19 cellular contexts compared by ENCODE assay signal in genomic region chr20:64000906-64001305, GRCh38. TPM values are rescaled to one million over a fixed set of nuclear protein-coding genes. Genes with fewer than 3 reads are reported as not detected.
A peak's percentile ranks its signal among the peaks of the same experiment; 100 is the strongest.
DNase-seq lines count a peak whose midpoint lies in the region; ATAC-seq and TF ChIP-seq lines count a peak whose summit lies in the region.
"Had no signal": no experiment of that assay in that cellular context is flagged by ENCODE, and none has a peak within 500 bp of the region (broad histone marks: within the 10 kb centered on the region; RNA-seq: fewer than 3 reads in every experiment).

No MANE protein-coding gene starts in this region.

- DNase-seq in activated naive CD4-positive, alpha-beta T cell treated with anti-CD3 and anti-CD28 coated beads, Interleukin-2, amount 50 U/mL, for 72 hours (ENCODE audit: low spot score in 2 of 2) = no peak
- no peak for DNase-seq in activated naive CD4-positive, alpha-beta T cell treated with Interleukin-2 at 50 U/mL for 16 hours
- DNase-seq in DMS 273 treated with DMSO at 0.1 percent for 48 hours (lab: John Stamatoyannopoulos, UW) (peak; percentile 40), testis (peak; percentile 26), COLO829 (ENCODE audit: low spot score) (no peak)
- DNase-seq in stimulated activated CD8-positive, alpha-beta memory T cell treated with anti-CD3 and anti-CD28 coated beads, Interleukin-4, amount 100 ng/mL, for 48 hours = no peak
- DNase-seq: CD8-positive, alpha-beta memory T cell; GDM1; H9; Karpas-422; MM.1S; NCI-H146; NCI-H2227 treated with DMSO at 0.1 percent for 48 hours; NCI-H510A treated with DMSO at 0.1 percent for 48 hours; NCI-H774; RPMI8226 had no signal

- peak overlapping the region; percentile 44 to 57 for H3K27ac Mint-ChIP-seq in activated naive CD4-positive, alpha-beta T cell treated with anti-CD3 and anti-CD28 coated beads, Interleukin-2, amount 50 U/mL, for 72 hours

- no peaks in the 10 kb centered on the region for H3K9me3 ChIP-seq in testis
- H3K9me3 ChIP-seq: SJCRH30 had no signal

- H3K27ac ChIP-seq in VCaP (peak overlapping the region; percentile 71), testis (no peak overlapping the region)
- H3K27ac ChIP-seq: SJCRH30 had no signal

- intact Hi-C loops in testis (cut with DNase I; ENCODE audit: low total_unique reads) = no loop called here

- WGBS in testis, 2 donors = 81 to 88% methylated on average over 9 to 12 of the region's 12 CpGs

- H3K36me3 Mint-ChIP-seq in activated naive CD4-positive, alpha-beta T cell treated with anti-CD3 and anti-CD28 coated beads, Interleukin-2, amount 50 U/mL, for 72 hours = peaks cover 11 to 31% of the 10 kb centered on the region in 2 donors

- no peak overlapping the region for H3K4me3 ChIP-seq in testis
- H3K4me3 ChIP-seq: SJCRH30 had no signal

- H3K4me1 ChIP-seq in testis = no peaks in the 10 kb centered on the region

- no peak for TF ChIP-seq POLR2A in testis (IDR thresholded peaks at IDR 0.05)

- no peaks in the 10 kb centered on the region for H3K9me3 Mint-ChIP-seq in activated naive CD4-positive, alpha-beta T cell treated with anti-CD3 and anti-CD28 coated beads, Interleukin-2, amount 50 U/mL, for 72 hours
- H3K9me3 Mint-ChIP-seq: CD8-positive, alpha-beta memory T cell; H9; IgD-negative memory B cell had no signal

- TF ChIP-seq CTCF in VCaP (conservative IDR thresholded peaks at IDR 0.05) (no peak), testis (IDR thresholded peaks at IDR 0.05) (no peak)

- no peak for ATAC-seq in activated naive CD4-positive, alpha-beta T cell treated with anti-CD3 and anti-CD28 coated beads, Interleukin-2, amount 50 U/mL, for 72 hours

- H3K36me3 ChIP-seq in testis (ENCODE audit: low read depth, missing control alignments) = no peaks in the 10 kb centered on the region

- H3K27me3 ChIP-seq in testis = no peaks in the 10 kb centered on the region
- H3K27me3 ChIP-seq: SJCRH30 had no signal

RNA-seq across cellular contexts. Expression of gene PRPF6, which starts 20.0 kb away (rescaled TPM):
- total RNA-seq in activated naive CD4-positive, alpha-beta T cell treated with anti-CD3 and anti-CD28 coated beads, Interleukin-2, amount 50 U/mL, for 72 hours = 10 to 100 TPM; 82.1 to 82.7 TPM
- 100 to 1,000 TPM; 107 to 114 TPM for total RNA-seq in testis
- polyA plus RNA-seq in testis (ENCODE audit: insufficient read depth, low read depth, low replicate concordance) = 106 TPM

RNA-seq across cellular contexts. Expression of gene SAMD10, which starts 21.5 kb away (rescaled TPM):
- 10 to 100 TPM in 1 of 2 donors, 1 to 10 TPM in 1; 8.2 to 65.4 TPM for total RNA-seq in activated naive CD4-positive, alpha-beta T cell treated with anti-CD3 and anti-CD28 coated beads, Interleukin-2, amount 50 U/mL, for 72 hours
- total RNA-seq in testis = 10 to 100 TPM in 1 of 2 donors, 1 to 10 TPM in 1; 6.2 to 10.7 TPM
- 3.9 TPM for polyA plus RNA-seq in testis (ENCODE audit: insufficient read depth, low read depth, low replicate concordance)
- total RNA-seq: SJCRH30 had no signal

RNA-seq across cellular contexts. Expression of gene ZNF512B, which starts 31.2 kb away (rescaled TPM):
- 10 to 100 TPM in 1 of 2 donors, 1 to 10 TPM in 1; 10.0 to 21.4 TPM for total RNA-seq in activated naive CD4-positive, alpha-beta T cell treated with anti-CD3 and anti-CD28 coated beads, Interleukin-2, amount 50 U/mL, for 72 hours
- 10 to 100 TPM; 24.5 to 27.6 TPM for total RNA-seq in testis
- polyA plus RNA-seq in testis (ENCODE audit: insufficient read depth, low read depth, low replicate concordance) = 16.7 TPM

RNA-seq across cellular contexts. Expression of gene C20orf204, which starts 35.1 kb away (rescaled TPM):
- 10 to 100 TPM; 14.2 to 18.8 TPM for total RNA-seq in activated naive CD4-positive, alpha-beta T cell treated with anti-CD3 and anti-CD28 coated beads, Interleukin-2, amount 50 U/mL, for 72 hours
- total RNA-seq in testis = 1 to 10 TPM; 4.5 to 8.3 TPM
- 2.9 TPM for polyA plus RNA-seq in testis (ENCODE audit: insufficient read depth, low read depth, low replicate concordance)
- polyA plus RNA-seq: IgD-negative memory B cell had no signal

RNA-seq across cellular contexts. Expression of gene UCKL1, which starts 44.7 kb away (rescaled TPM):
- total RNA-seq in activated naive CD4-positive, alpha-beta T cell treated with anti-CD3 and anti-CD28 coated beads, Interleukin-2, amount 50 U/mL, for 72 hours = 10 to 100 TPM; 21.3 to 32.7 TPM
- total RNA-seq in testis = 10 to 100 TPM; 72.6 to 78.0 TPM
- 35.0 TPM for polyA plus RNA-seq in testis (ENCODE audit: insufficient read depth, low read depth, low replicate concordance)

Comparison
In these comparisons a context has a peak if more than half of its experiments do, and no peak if none do; other contexts are left out.
1. DNase-seq: peak in DMS 273 treated with DMSO at 0.1 percent for 48 hours (single experiment) and testis (single experiment); none in activated naive CD4-positive, alpha-beta T cell treated with anti-CD3 and anti-CD28 coated beads, Interleukin-2, amount 50 U/mL, for 72 hours (0 of 2), activated naive CD4-positive, alpha-beta T cell treated with Interleukin-2 at 50 U/mL for 16 hours (single experiment), stimulated activated CD8-positive, alpha-beta memory T cell treated with anti-CD3 and anti-CD28 coated beads, Interleukin-4, amount 100 ng/mL, for 48 hours (single experiment) and COLO829 (single experiment).